8 cellular contexts compared by ENCODE assay signal in genomic region chr15:90184119-90184785, GRCh38. TPM values are rescaled to one million over a fixed set of nuclear protein-coding genes. Genes with fewer than 3 reads are reported as not detected.
DNase-seq lines count a peak whose midpoint lies in the region; ATAC-seq, FAIRE-seq and TF ChIP-seq lines count a peak whose summit lies in the region.

No MANE protein-coding gene starts in this region.

- H3K9me3 Mint-ChIP-seq in Caco-2 (ENCODE audit: unreplicated experiment): no peaks in the 10 kb centered on the region
- no peaks in the 10 kb centered on the region for H3K9me3 Mint-ChIP-seq in stimulated activated effector memory CD8-positive, alpha-beta T cell treated with anti-CD3 and anti-CD28 coated beads, Interleukin-12 subunit alpha, Interleukin-12 subunit beta, amount 100 ng/mL, for 72 hours

- intact Hi-C loops in Caco-2 (cut with micrococcal nuclease; ENCODE audit: unreplicated experiment): no loop called here

- H3K36me3 Mint-ChIP-seq in Caco-2 (ENCODE audit: insufficient read depth, unreplicated experiment): peaks cover 6% of the 10 kb centered on the region
- H3K36me3 Mint-ChIP-seq in stimulated activated effector memory CD8-positive, alpha-beta T cell treated with anti-CD3 and anti-CD28 coated beads, Interleukin-12 subunit alpha, Interleukin-12 subunit beta, amount 100 ng/mL, for 72 hours: no peaks in the 10 kb centered on the region

- peak overlapping the region; percentile 88 to 96 for H3K27ac ChIP-seq in liver (ENCODE audit: low read depth in 1 of 2, low read length in 2 of 2)

- POLR2A ChIA-PET in Caco-2 (lab: Charles Lee): no interaction called here

- no peaks in the 10 kb centered on the region for H3K27me3 ChIP-seq in Caco-2 (replicated peaks; ENCODE audit: control insufficient read depth, insufficient read depth, low read length)
- no peaks in the 10 kb centered on the region for H3K27me3 ChIP-seq in liver (ENCODE audit: control insufficient read depth in 4 of 4, insufficient read depth in 4 of 4, low read length in 3 of 4)

- TF ChIP-seq CTCF in Caco-2 (IDR thresholded peaks at IDR 0.05; ENCODE audit: insufficient read depth in 1 of 2, low read depth in 1 of 2, low read length in 1 of 2, severe bottlenecking in 1 of 2, unreplicated experiment in 1 of 2) (peak in 1 of 2 experiments; percentile 17), liver (IDR thresholded peaks at IDR 0.05; ENCODE audit: low read depth, low read length, missing input control) (no peak), D721Med (IDR thresholded peaks at IDR 0.05; ENCODE audit: insufficient read depth, missing control alignments) (no peak)

- DNase-seq in Caco-2 (peak; percentile 63 to 77), SHP77 (lab: John Stamatoyannopoulos, UW) (peak; percentile 84 to 85), cerebellum (ENCODE audit: low spot score) (peak; percentile 70), D721Med (ENCODE audit: insufficient read length, low spot score) (no peak)
- DNase-seq in stimulated activated effector memory CD8-positive, alpha-beta T cell treated with anti-CD3 and anti-CD28 coated beads, Interleukin-12 subunit alpha, Interleukin-12 subunit beta, amount 100 ng/mL, for 72 hours (ENCODE audit: low spot score in 2 of 2): no peak

- no TSS peak for BruUV-seq in Caco-2 (replicated peaks; lab: Mats Ljungman, UMichigan)

- FAIRE-seq in D721Med (lab: Jason Lieb, UNC): no peak

- peak overlapping the region; percentile 69 for H3K27ac Mint-ChIP-seq in Caco-2 (ENCODE audit: unreplicated experiment)
- peak overlapping the region; percentile 67 for H3K27ac Mint-ChIP-seq in stimulated activated effector memory CD8-positive, alpha-beta T cell treated with anti-CD3 and anti-CD28 coated beads, Interleukin-12 subunit alpha, Interleukin-12 subunit beta, amount 100 ng/mL, for 72 hours

- no peaks in the 10 kb centered on the region for H3K9me3 ChIP-seq in Caco-2
- H3K9me3 ChIP-seq in liver (ENCODE audit: control insufficient read depth in 4 of 4, low read length in 3 of 4): no peaks in the 10 kb centered on the region

- peak; percentile 9 to 49 for TF ChIP-seq RAD21 in liver (IDR thresholded peaks at IDR 0.05)

- ATAC-seq in GM19397 (IDR thresholded peaks at IDR 0.05; ENCODE audit: unreplicated experiment): peak; percentile 30
- peak; percentile 40 for ATAC-seq in HG03460 (IDR thresholded peaks at IDR 0.05; ENCODE audit: unreplicated experiment)
- ATAC-seq in stimulated activated effector memory CD8-positive, alpha-beta T cell treated with anti-CD3 and anti-CD28 coated beads, Interleukin-12 subunit alpha, Interleukin-12 subunit beta, amount 100 ng/mL, for 72 hours: peak; percentile 65

- H3K4me1 ChIP-seq in Caco-2: peaks cover 11% of the 10 kb centered on the region
- peaks cover 4 to 34% (median 19%) of the 10 kb centered on the region in 4 donors for H3K4me1 ChIP-seq in liver (ENCODE audit: control insufficient read depth in 4 of 4, insufficient read depth in 4 of 4, low read length in 3 of 4)

- peak overlapping the region; percentile 19 to 71 for H3K9ac ChIP-seq in liver (ENCODE audit: low read depth in 1 of 2, low read length in 2 of 2)

- H3K36me3 ChIP-seq in Caco-2 (ENCODE audit: control insufficient read depth, insufficient read depth, low read length): no peaks in the 10 kb centered on the region
- no peaks in the 10 kb centered on the region for H3K36me3 ChIP-seq in liver (ENCODE audit: control insufficient read depth in 4 of 4, insufficient read depth in 3 of 4, low read depth in 1 of 4, low read length in 3 of 4)

- H3K4me3 ChIP-seq in Caco-2 (ENCODE audit: low read depth, low read length) (peak overlapping the region; percentile 74), liver (ENCODE audit: low read depth in 1 of 3, low read length in 3 of 3) (peak overlapping the region; percentile 46 to 91 (median 59))

- whole genome bisulfite sequencing in liver: 8% methylated on average over 27 of the region's 27 CpGs

- H3K27me3 Mint-ChIP-seq in Caco-2 (ENCODE audit: insufficient read depth, unreplicated experiment): no peaks in the 10 kb centered on the region

- peak overlapping the region; percentile 82 for H3K4me3 Mint-ChIP-seq in Caco-2 (ENCODE audit: unreplicated experiment)
- H3K4me3 Mint-ChIP-seq in stimulated activated effector memory CD8-positive, alpha-beta T cell treated with anti-CD3 and anti-CD28 coated beads, Interleukin-12 subunit alpha, Interleukin-12 subunit beta, amount 100 ng/mL, for 72 hours: peak overlapping the region; percentile 82

- CTCF ChIA-PET in Caco-2 (lab: Charles Lee): interaction anchor here (0.5 to 0.9 kb wide), 3 partner anchors 22 to 38 kb away, joined by 4 to 13 read pairs (median 5); no protein-coding TSS in a partner anchor

- no peaks in the 10 kb centered on the region for H3K4me1 Mint-ChIP-seq in Caco-2 (ENCODE audit: low read depth, unreplicated experiment)
- peaks cover 25% of the 10 kb centered on the region for H3K4me1 Mint-ChIP-seq in stimulated activated effector memory CD8-positive, alpha-beta T cell treated with anti-CD3 and anti-CD28 coated beads, Interleukin-12 subunit alpha, Interleukin-12 subunit beta, amount 100 ng/mL, for 72 hours

TF ChIP-seq in liver, 16 proteins besides CTCF, POLR2A, EP300 and RAD21:
- TF ChIP-seq GABPA (IDR thresholded peaks at IDR 0.05 in 1 of 2, conservative IDR thresholded peaks at IDR 0.05 in 1 of 2) (no peak), MAX (IDR thresholded peaks at IDR 0.05) (peak; percentile 36), JUND (IDR thresholded peaks at IDR 0.05) (peak in 1 of 2 donors; percentile 36), ATF3 (IDR thresholded peaks at IDR 0.05) (peak; percentile 14), FOXA2 (IDR thresholded peaks at IDR 0.05) (no peak), HNF4G (IDR thresholded peaks at IDR 0.05) (no peak), REST (IDR thresholded peaks at IDR 0.05) (peak; percentile 21), YY1 (IDR thresholded peaks at IDR 0.05) (peak; percentile 75), EGR1 (IDR thresholded peaks at IDR 0.05; ENCODE audit: low read depth in 2 of 2) (peak in 1 of 2 donors; percentile 53), SP1 (IDR thresholded peaks at IDR 0.05) (peak; percentile 74), HNF4A (conservative IDR thresholded peaks at IDR 0.05) (peak; percentile 50 to 65), NR2F2 (IDR thresholded peaks at IDR 0.05) (peak; percentile 55), FOXA1 (IDR thresholded peaks at IDR 0.05) (no peak), TAF1 (conservative IDR thresholded peaks at IDR 0.05) (peak; percentile 16), ZBTB33 (IDR thresholded peaks at IDR 0.05) (peak; percentile 43), RXRA (IDR thresholded peaks at IDR 0.05) (peak; percentile 57 to 84)

RNA-seq across cellular contexts. Expression of gene SEMA4B, which starts 16.9 kb away (rescaled TPM):
- total RNA-seq in Caco-2 (2022) (13.9 and 14.6 TPM in 2 replicates), cerebellum (35.7 TPM), liver (10 to 100 TPM; 38.8 to 52.2 TPM)
- 10 to 100 TPM; 14.3 to 15.2 TPM for polyA plus RNA-seq in liver

RNA-seq across cellular contexts. Expression of gene CIB1, which starts 49.5 kb away (rescaled TPM):
- total RNA-seq in Caco-2 (2022): 37.7 and 44.5 TPM in 2 replicates
- 3.6 TPM for total RNA-seq in cerebellum
- 10 to 100 TPM; 14.9 to 19.5 TPM for total RNA-seq in liver
- 100 to 1,000 TPM in 1 of 2 donors, 10 to 100 TPM in 1; 79.1 to 107 TPM for polyA plus RNA-seq in liver

RNA-seq across cellular contexts. Expression of gene GDPGP1, which starts 49.8 kb away (rescaled TPM):
- total RNA-seq in Caco-2 (2022) (5.1 and 5.7 TPM in 2 replicates), cerebellum (10.4 TPM), liver (1 to 10 TPM; 6.7 to 8.6 TPM)
- polyA plus RNA-seq in liver: 1 to 10 TPM; 2.5 to 3.5 TPM

Comparison
In these comparisons a context has a peak if more than half of its experiments do, and no peak if none do; other contexts are left out.
1. DNase-seq: peak in Caco-2 (2 of 2), SHP77 (2 of 2) and cerebellum (single experiment); none in stimulated activated effector memory CD8-positive, alpha-beta T cell treated with anti-CD3 and anti-CD28 coated beads, Interleukin-12 subunit alpha, Interleukin-12 subunit beta, amount 100 ng/mL, for 72 hours (0 of 2) and D721Med (single experiment).
2. Peak in every context shown above with its lines, with median percentiles within 50 percentile points of each other: ATAC-seq.